24 cellular contexts compared by ENCODE assay signal in genomic region chr4:172900880-172901279, GRCh38.
DNase-seq lines count a peak whose midpoint lies in the region; ATAC-seq and TF ChIP-seq lines count a peak whose summit lies in the region.
"Had no signal": no experiment of that assay in that cellular context is flagged by ENCODE, and none has a peak within 500 bp of the region (broad histone marks: within the 10 kb centered on the region; RNA-seq: fewer than 3 reads in every experiment).

No MANE protein-coding gene starts in this region.

- no peaks in the 10 kb centered on the region for H4K20me1 ChIP-seq in PC-3 (ENCODE audit: low read length)
- no peaks in the 10 kb centered on the region for H4K20me1 ChIP-seq in OCI-LY7 (ENCODE audit: insufficient read depth, low read length)

- H3K36me3 Mint-ChIP-seq in type B pancreatic cell = peaks cover under 1% of the 10 kb centered on the region
- H3K36me3 Mint-ChIP-seq: CD4-positive, CD25-positive, alpha-beta regulatory T cell; T-cell had no signal

- H2AFZ ChIP-seq in PC-3 (ENCODE audit: low read length) (no peak overlapping the region), OCI-LY7 (ENCODE audit: low read length) (no peak overlapping the region)
- H2AFZ ChIP-seq: GM23248 had no signal

- 83 to 100% methylated on average over 1 of the region's 4 CpGs for WGBS in mesodermal cell (ENCODE audit: insufficient coverage in 2 of 2), 2 experiments

- no peak overlapping the region for H3K4me3 ChIP-seq in PC-3 (ENCODE audit: low read length)
- no peak overlapping the region for H3K4me3 ChIP-seq in mesodermal cell (ENCODE audit: extremely low read depth, insufficient read depth, low read length, poor library complexity, severe bottlenecking)
- no peak overlapping the region for H3K4me3 ChIP-seq in OCI-LY7 (ENCODE audit: low read depth, low read length, poor library complexity, severe bottlenecking)
- H3K4me3 ChIP-seq in left lung = no peak overlapping the region
- H3K4me3 ChIP-seq: GM12878, GM23248, K562 had no signal

- BruUV-seq in PC-3 (replicated peaks; lab: Mats Ljungman, UMichigan) (no TSS peak), OCI-LY7 (replicated peaks; lab: Mats Ljungman, UMichigan) (no TSS peak)

- H3K27ac ChIP-seq in PC-3 (ENCODE audit: low read length) (no peak overlapping the region), mesodermal cell (ENCODE audit: low read depth, low read length, severe bottlenecking) (peak overlapping the region; percentile 81), OCI-LY7 (ENCODE audit: low read depth, low read length, poor library complexity, severe bottlenecking) (no peak overlapping the region), left lung (no peak overlapping the region)
- H3K27ac ChIP-seq: GM23248 had no signal

- TF ChIP-seq CTCF in PC-3 (conservative IDR thresholded peaks at IDR 0.05; ENCODE audit: low read depth, low read length) (no peak), type B pancreatic cell (conservative IDR thresholded peaks at IDR 0.05) (no peak), OCI-LY7 (conservative IDR thresholded peaks at IDR 0.05; ENCODE audit: low read length) (no peak), left lung (IDR thresholded peaks at IDR 0.05) (no peak)

- no peaks in the 10 kb centered on the region for H3K27me3 Mint-ChIP-seq in type B pancreatic cell
- H3K27me3 Mint-ChIP-seq: CD4-positive, CD25-positive, alpha-beta regulatory T cell; T-cell had no signal

- H3F3A ChIP-seq in PC-3 (ENCODE audit: low read length, unreplicated experiment) = no peaks in the 10 kb centered on the region

- H3K9me2 ChIP-seq in PC-3 (replicated peaks; ENCODE audit: low read length) (no peaks in the 10 kb centered on the region), OCI-LY7 (ENCODE audit: insufficient read depth, low read length) (0 out of 2 replicates have a peak, but pooled peaks cover 4% of the 10 kb centered on the region)

- H3K27ac Mint-ChIP-seq in type B pancreatic cell = peak overlapping the region; percentile 4
- H3K27ac Mint-ChIP-seq: CD4-positive, CD25-positive, alpha-beta regulatory T cell; H9; HFFc6; T-cell had no signal

- H3K9me3 Mint-ChIP-seq in type B pancreatic cell = peaks cover 7% of the 10 kb centered on the region
- H3K9me3 Mint-ChIP-seq: H9 had no signal

- intact Hi-C loops in PC-3 (cut with micrococcal nuclease) (no loop called here), OCI-LY7 (cut with micrococcal nuclease; ENCODE audit: unreplicated experiment) (no loop called here), left lung (cut with DNase I) (no loop called here)

- POLR2A ChIA-PET in PC-3 (lab: Charles Lee; ENCODE audit: unreplicated experiment) = no interaction called here
- POLR2A ChIA-PET in OCI-LY7 (lab: Charles Lee) = interaction anchor here (0.7 kb wide), 1 partner anchor 9 kb away, joined by 3 read pairs; no protein-coding TSS in a partner anchor

- H3K27me3 ChIP-seq in PC-3 (ENCODE audit: low read length) (no peaks in the 10 kb centered on the region), left lung (no peaks in the 10 kb centered on the region)

- peak overlapping the region; percentile 7 for H3K4me3 Mint-ChIP-seq in type B pancreatic cell
- H3K4me3 Mint-ChIP-seq: CD4-positive, CD25-positive, alpha-beta regulatory T cell; H9; HFFc6; T-cell had no signal

- DNase-seq in LHCN-M2 (ENCODE audit: low read depth) (peak; percentile 1), PC-3 (peak; percentile 18), type B pancreatic cell (ENCODE audit: extremely low spot score, unreplicated experiment) (no peak), OCI-LY7 (ENCODE audit: low spot score) (no peak), left lung (no peak), AG08395 (ENCODE audit: low spot score) (no peak)
- DNase-seq: CD4-positive, CD25-positive, alpha-beta regulatory T cell; COR-L47; DMS79; GM23248; H9; HFFc6; NCI-H1092; NCI-H1436; NCI-H2029; NCI-H2171; NCI-H345; NCI-H524; T-cell had no signal

- peaks cover 3% of the 10 kb centered on the region; the same call in 1 of the 2 replicates for H3K4me1 ChIP-seq in PC-3 (ENCODE audit: insufficient read depth, low read length)
- no peaks in the 10 kb centered on the region for H3K4me1 ChIP-seq in mesodermal cell (ENCODE audit: control insufficient read depth, insufficient read depth, low read length, poor library complexity, severe bottlenecking)
- H3K4me1 ChIP-seq in OCI-LY7 (ENCODE audit: insufficient read depth, low read length, poor library complexity, severe bottlenecking) = no peaks in the 10 kb centered on the region
- H3K4me1 ChIP-seq in left lung = no peaks in the 10 kb centered on the region

- CTCF ChIA-PET in PC-3 (lab: Charles Lee) = no interaction called here
- CTCF ChIA-PET in OCI-LY7 (lab: Charles Lee; ENCODE audit: unreplicated experiment) = no interaction called here

- H3K4me1 Mint-ChIP-seq in type B pancreatic cell (ENCODE audit: unreplicated experiment) = peaks cover 16% of the 10 kb centered on the region
- H3K4me1 Mint-ChIP-seq: CD4-positive, CD25-positive, alpha-beta regulatory T cell; T-cell had no signal

- no peak overlapping the region for H3K4me2 ChIP-seq in PC-3 (ENCODE audit: low read length)
- H3K4me2 ChIP-seq in OCI-LY7 (ENCODE audit: low read length) = no peak overlapping the region

- H3K9me3 ChIP-seq in PC-3 (ENCODE audit: low read length) = no peaks in the 10 kb centered on the region
- H3K9me3 ChIP-seq in mesodermal cell (ENCODE audit: control insufficient read depth, low read length) = peaks cover 6% of the 10 kb centered on the region
- H3K9me3 ChIP-seq in OCI-LY7 (ENCODE audit: low read length) = no peaks in the 10 kb centered on the region
- peaks cover 0 to 11% of the 10 kb centered on the region in 2 donors for H3K9me3 ChIP-seq in left lung

- H3K79me2 ChIP-seq in PC-3 (ENCODE audit: low read length) (no peaks in the 10 kb centered on the region), OCI-LY7 (ENCODE audit: insufficient read depth, low read depth, low read length) (no peaks in the 10 kb centered on the region)

- no peaks in the 10 kb centered on the region for H3K36me3 ChIP-seq in PC-3 (ENCODE audit: low read depth, low read length)
- H3K36me3 ChIP-seq in mesodermal cell (ENCODE audit: control insufficient read depth, insufficient read depth, low read length) = no peaks in the 10 kb centered on the region
- H3K36me3 ChIP-seq in OCI-LY7 (ENCODE audit: insufficient read depth, low read length) = no peaks in the 10 kb centered on the region
- H3K36me3 ChIP-seq in left lung = no peaks in the 10 kb centered on the region

- ATAC-seq in PC-3 = no peak
- no peak for ATAC-seq in left lung
- ATAC-seq: GM12878, HepG2, K562, Panc1, T-cell had no signal

- H3K9ac ChIP-seq in PC-3 (ENCODE audit: low read length) = no peak overlapping the region
- H3K9ac ChIP-seq: GM23248 had no signal

Comparison
In these comparisons a context has a peak if more than half of its experiments do, and no peak if none do; other contexts are left out.
1. DNase-seq: peak in LHCN-M2 (single experiment) and PC-3 (single experiment); none in type B pancreatic cell (single experiment), OCI-LY7 (single experiment), left lung (0 of 2) and AG08395 (single experiment).